In genomic region chr5:112036206-112036605, GRCh38 we compare ENCODE assay signal across 24 cellular contexts.
"Had no signal": no experiment of that assay in that cellular context is flagged by ENCODE, and none has a peak within 500 bp of the region (broad histone marks: within the 10 kb centered on the region; RNA-seq: fewer than 3 reads in every experiment).

No MANE protein-coding gene starts in this region.

- ATAC-seq: activated CD4-positive, CD25-positive, alpha-beta regulatory T cell treated with anti-CD3 and anti-CD28 coated beads, Interleukin-2, amount 50 U/mL, for 24 hours; activated naive CD8-positive, alpha-beta T cell treated with anti-CD3 and anti-CD28 coated beads, Interleukin-2, amount 50 U/mL, for 24 hours; activated T-cell treated with anti-CD3 and anti-CD28 coated beads, Interleukin-2, amount 50 U/mL, for 4 hours; foreskin keratinocyte; natural killer cell treated with Interleukin-12 subunit alpha and Interleukin-12 subunit beta and Interleukin-15 and Interleukin-18, amount 100 ng/mL, for 72 hours; right lobe of liver had no signal

- H3K36me3 Mint-ChIP-seq: activated naive CD4-positive, alpha-beta T cell treated with anti-CD3 and anti-CD28 coated beads, Interleukin-2, amount 10 ng/mL, durations not matched to agents 7 days and 5 days; mesothelial cell of epicardium; natural killer cell treated with Interleukin-12 subunit alpha and Interleukin-12 subunit beta and Interleukin-15 and Interleukin-18, amount 100 ng/mL, for 72 hours had no signal

- H3K4me1 Mint-ChIP-seq: activated CD4-positive, alpha-beta T cell treated with anti-CD3 and anti-CD28 coated beads, Interleukin-2, amount 10 ng/mL, durations not matched to agents 7 days and 5 days; activated naive CD4-positive, alpha-beta T cell treated with anti-CD3 and anti-CD28 coated beads, Interleukin-2, amount 10 ng/mL, durations not matched to agents 7 days and 5 days; activated naive CD8-positive, alpha-beta T cell treated with anti-CD3 and anti-CD28 coated beads, Interleukin-2, amount 50 U/mL, for 24 hours; central memory CD8-positive, alpha-beta T cell; mesothelial cell of epicardium had no signal

- H3K36me3 ChIP-seq: colonic mucosa, neutrophil, right lobe of liver, upper lobe of left lung had no signal

- H3K4me1 ChIP-seq: colonic mucosa, foreskin keratinocyte, parathyroid adenoma, right lobe of liver, testis, upper lobe of left lung had no signal

- H3K4me2 ChIP-seq: smooth muscle cell had no signal

- H3K27me3 Mint-ChIP-seq: activated CD4-positive, alpha-beta T cell treated with anti-CD3 and anti-CD28 coated beads, Interleukin-2, amount 10 ng/mL, durations not matched to agents 7 days and 5 days; activated naive CD4-positive, alpha-beta T cell treated with anti-CD3 and anti-CD28 coated beads, Interleukin-2, amount 10 ng/mL, durations not matched to agents 7 days and 5 days; activated naive CD8-positive, alpha-beta T cell treated with anti-CD3 and anti-CD28 coated beads, Interleukin-2, amount 50 U/mL, for 24 hours; central memory CD8-positive, alpha-beta T cell; natural killer cell treated with Interleukin-12 subunit alpha and Interleukin-12 subunit beta and Interleukin-15 and Interleukin-18, amount 100 ng/mL, for 72 hours had no signal

- H3K27ac Mint-ChIP-seq: activated CD4-positive, alpha-beta T cell treated with anti-CD3 and anti-CD28 coated beads, Interleukin-2, amount 10 ng/mL, durations not matched to agents 7 days and 5 days; activated naive CD4-positive, alpha-beta T cell treated with anti-CD3 and anti-CD28 coated beads, Interleukin-2, amount 10 ng/mL, durations not matched to agents 7 days and 5 days; activated naive CD8-positive, alpha-beta T cell treated with anti-CD3 and anti-CD28 coated beads, Interleukin-2, amount 50 U/mL, for 24 hours; endodermal cell; mesothelial cell of epicardium; natural killer cell treated with Interleukin-12 subunit alpha and Interleukin-12 subunit beta and Interleukin-15 and Interleukin-18, amount 100 ng/mL, for 72 hours had no signal

- H2AFZ ChIP-seq: parathyroid adenoma had no signal

- H3K79me2 ChIP-seq: parathyroid adenoma had no signal

- H3K9me3 ChIP-seq: colonic mucosa, neutrophil, right lobe of liver, testis, upper lobe of left lung had no signal

- H3K27me3 ChIP-seq: colonic mucosa, neutrophil, right lobe of liver, testis, upper lobe of left lung had no signal

- DNase-seq: activated CD4-positive, alpha-beta T cell treated with anti-CD3 and anti-CD28 coated beads, Interleukin-2, amount 10 ng/mL, durations not matched to agents 7 days and 5 days; activated CD8-positive, alpha-beta memory T cell treated with anti-CD3 and anti-CD28 coated beads, Interleukin-2, amount 50 U/mL, for 4 hours; activated naive CD4-positive, alpha-beta T cell treated with anti-CD3 and anti-CD28 coated beads, Interleukin-2, amount 10 ng/mL, durations not matched to agents 7 days and 5 days; activated naive CD8-positive, alpha-beta T cell treated with anti-CD3 and anti-CD28 coated beads, Interleukin-2, amount 50 U/mL, for 24 hours; activated T-cell treated with anti-CD3 and anti-CD28 coated beads, Interleukin-2, amount 50 U/mL, for 4 hours; aorta; colonic mucosa; endodermal cell; head of caudate nucleus; right lobe of liver; stimulated activated CD4-positive, alpha-beta T cell treated with anti-CD3 and anti-CD28 coated beads, Interleukin-4, amount 100 ng/mL, for 1 hour; T1000; testis; upper lobe of left lung had no signal

- H3K9ac ChIP-seq: parathyroid adenoma had no signal

- H3K27ac ChIP-seq: colonic mucosa, epithelial cell of prostate, foreskin keratinocyte, neutrophil, parathyroid adenoma, right lobe of liver, testis, upper lobe of left lung had no signal

- H3K9me3 Mint-ChIP-seq: activated CD4-positive, alpha-beta T cell treated with anti-CD3 and anti-CD28 coated beads, Interleukin-2, amount 10 ng/mL, durations not matched to agents 7 days and 5 days; activated naive CD4-positive, alpha-beta T cell treated with anti-CD3 and anti-CD28 coated beads, Interleukin-2, amount 10 ng/mL, durations not matched to agents 7 days and 5 days; activated T-cell treated with anti-CD3 and anti-CD28 coated beads, Interleukin-2, amount 50 U/mL, for 4 hours; central memory CD8-positive, alpha-beta T cell; natural killer cell treated with Interleukin-12 subunit alpha and Interleukin-12 subunit beta and Interleukin-15 and Interleukin-18, amount 100 ng/mL, for 72 hours had no signal

- H3K4me3 Mint-ChIP-seq: activated CD4-positive, alpha-beta T cell treated with anti-CD3 and anti-CD28 coated beads, Interleukin-2, amount 10 ng/mL, durations not matched to agents 7 days and 5 days; activated naive CD4-positive, alpha-beta T cell treated with anti-CD3 and anti-CD28 coated beads, Interleukin-2, amount 10 ng/mL, durations not matched to agents 7 days and 5 days; activated naive CD8-positive, alpha-beta T cell treated with anti-CD3 and anti-CD28 coated beads, Interleukin-2, amount 50 U/mL, for 24 hours; activated T-cell treated with anti-CD3 and anti-CD28 coated beads, Interleukin-2, amount 50 U/mL, for 4 hours; central memory CD8-positive, alpha-beta T cell; endodermal cell; mesothelial cell of epicardium; natural killer cell treated with Interleukin-12 subunit alpha and Interleukin-12 subunit beta and Interleukin-15 and Interleukin-18, amount 100 ng/mL, for 72 hours had no signal

- H3K4me3 ChIP-seq: colonic mucosa, lung, right lobe of liver, smooth muscle cell, testis, upper lobe of left lung had no signal
